Comparison of ENCODE assay signal across 8 cellular contexts in genomic region chr2:95346236-95346737, GRCh38.
DNase-seq lines count a peak whose midpoint lies in the region; ATAC-seq lines count a peak whose summit lies in the region.

No MANE protein-coding gene starts in this region.

- ATAC-seq in HG03460 (IDR thresholded peaks at IDR 0.05; ENCODE audit: unreplicated experiment) (peak; percentile 11), GM19023 (IDR thresholded peaks at IDR 0.05; ENCODE audit: unreplicated experiment) (no peak)
- ATAC-seq in stimulated activated naive CD8-positive, alpha-beta T cell treated with anti-CD3 and anti-CD28 coated beads, Interleukin-15, Interleukin-2, amounts not matched to agents 100 U/mL and 50 U/mL, for 24 hours, result no peak

- DNase-seq in DMS53 treated with DMSO at 0.1 percent for 48 hours (lab: John Stamatoyannopoulos, UW; ENCODE audit: unreplicated experiment) (peak; percentile 18), astrocyte of the hippocampus (ENCODE audit: low read depth, low spot score) (peak; percentile 84), cortex of kidney (lab: John Stamatoyannopoulos, UW) (no peak), NCI-H146 (lab: John Stamatoyannopoulos, UW) (no peak)
- DNase-seq in stimulated activated naive CD8-positive, alpha-beta T cell treated with anti-CD3 and anti-CD28 coated beads, Interleukin-15, Interleukin-2, amounts not matched to agents 100 U/mL and 50 U/mL, for 24 hours, result peak; percentile 20

- H3K4me3 ChIP-seq in iPS-18c (ENCODE audit: insufficient read depth, low read depth, low read length), result peak overlapping the region; percentile 56

- H3K9me3 ChIP-seq in iPS-18c (ENCODE audit: control insufficient read depth, insufficient read depth, low read length), result no peaks in the 10 kb centered on the region

Comparison
In these comparisons a context has a peak if more than half of its experiments do, and no peak if none do; other contexts are left out.
1. DNase-seq: peak in DMS53 treated with DMSO at 0.1 percent for 48 hours (single experiment), astrocyte of the hippocampus (single experiment) and stimulated activated naive CD8-positive, alpha-beta T cell treated with anti-CD3 and anti-CD28 coated beads, Interleukin-15, Interleukin-2, amounts not matched to agents 100 U/mL and 50 U/mL, for 24 hours (single experiment); none in cortex of kidney (single experiment) and NCI-H146 (single experiment).